ENCODE assay signal across 10 cellular contexts in the genomic region with DNA sequence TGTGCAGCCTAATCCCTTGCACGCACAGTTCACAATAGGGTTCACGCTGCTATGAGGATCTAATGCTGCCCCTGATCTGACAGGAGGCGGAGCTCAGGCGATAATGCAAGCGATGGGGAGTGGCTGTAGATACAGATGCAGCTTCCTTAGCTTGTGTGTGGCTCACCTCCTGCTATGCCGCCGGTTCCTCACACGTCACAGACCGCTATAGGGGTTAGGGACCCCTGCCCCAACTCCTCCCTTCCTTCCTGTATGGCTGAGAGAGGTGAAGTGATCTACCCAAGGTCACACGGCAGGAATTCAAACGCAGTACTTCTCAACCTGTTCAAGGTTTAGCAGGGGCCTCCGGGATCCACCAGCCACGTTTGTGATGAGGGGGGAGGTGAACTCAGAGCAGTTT. TPM values are rescaled to one million over a fixed set of nuclear protein-coding genes. Genes with fewer than 3 reads are reported as not detected.
DNase-seq lines count a peak whose midpoint lies in the region; ATAC-seq and TF ChIP-seq lines count a peak whose summit lies in the region.
"Had no signal": no experiment of that assay in that cellular context is flagged by ENCODE, and none has a peak within 500 bp of the region (broad histone marks: within the 10 kb centered on the region; RNA-seq: fewer than 3 reads in every experiment).

No MANE protein-coding gene starts in this region.

- no peak overlapping the region for H3K4me3 Mint-ChIP-seq in WTC11
- H3K4me3 Mint-ChIP-seq in stimulated activated naive CD8-positive, alpha-beta T cell treated with anti-CD3 and anti-CD28 coated beads, Interleukin-15, Interleukin-2, amounts not matched to agents 100 ng/mL and 50 ng/mL, for 24 hours = peak overlapping the region; percentile 33

- no peak for TF ChIP-seq EP300 in upper lobe of left lung (IDR thresholded peaks at IDR 0.05)

- CTCF ChIA-PET in WTC11 (lab: Charles Lee) = interaction anchor here (1.6 kb wide), 1 partner anchor 119 kb away, joined by 6 read pairs; no protein-coding TSS in a partner anchor

- WGBS in upper lobe of left lung, 2 donors = 65 to 84% methylated on average over 9 to 13 of the region's 13 CpGs

- H3K4me3 ChIP-seq in upper lobe of left lung = no peak overlapping the region
- H3K4me3 ChIP-seq: body of pancreas had no signal

- no peak for ATAC-seq in WTC11
- no peak for ATAC-seq in GM19397 (IDR thresholded peaks at IDR 0.05; ENCODE audit: unreplicated experiment)
- no peak for ATAC-seq in upper lobe of left lung (ENCODE audit: low FRiP score in 2 of 2)
- ATAC-seq: body of pancreas had no signal

- H3K27me3 Mint-ChIP-seq in WTC11 (ENCODE audit: low read depth) = peaks cover 13% of the 10 kb centered on the region
- peaks cover 4% of the 10 kb centered on the region for H3K27me3 Mint-ChIP-seq in stimulated activated naive CD8-positive, alpha-beta T cell treated with anti-CD3 and anti-CD28 coated beads, Interleukin-15, Interleukin-2, amounts not matched to agents 100 ng/mL and 50 ng/mL, for 24 hours

- no peaks in the 10 kb centered on the region for H3K9me3 ChIP-seq in upper lobe of left lung
- H3K9me3 ChIP-seq: body of pancreas had no signal

- POLR2A ChIA-PET in WTC11 (lab: Charles Lee) = interaction anchor here (0.6 kb wide), 1 partner anchor 150 kb away, joined by 3 read pairs; the partner anchor contains the start of genes CIAPIN1 and COQ9

- H3K36me3 Mint-ChIP-seq in WTC11 = no peaks in the 10 kb centered on the region
- H3K36me3 Mint-ChIP-seq in stimulated activated naive CD8-positive, alpha-beta T cell treated with anti-CD3 and anti-CD28 coated beads, Interleukin-15, Interleukin-2, amounts not matched to agents 100 ng/mL and 50 ng/mL, for 24 hours (ENCODE audit: low read depth) = no peaks in the 10 kb centered on the region

- no peak overlapping the region for H3K27ac Mint-ChIP-seq in WTC11
- H3K27ac Mint-ChIP-seq in stimulated activated naive CD8-positive, alpha-beta T cell treated with anti-CD3 and anti-CD28 coated beads, Interleukin-15, Interleukin-2, amounts not matched to agents 100 ng/mL and 50 ng/mL, for 24 hours = peak overlapping the region; percentile 45

- TF ChIP-seq CTCF in WTC11 (IDR thresholded peaks at IDR 0.05) = no peak
- no peak for TF ChIP-seq CTCF in upper lobe of left lung (IDR thresholded peaks at IDR 0.05)

- no peaks in the 10 kb centered on the region for H3K36me3 ChIP-seq in upper lobe of left lung

- no peaks in the 10 kb centered on the region for H3K27me3 ChIP-seq in upper lobe of left lung
- H3K27me3 ChIP-seq: body of pancreas had no signal

- H3K4me1 Mint-ChIP-seq in WTC11 = peaks cover 16% of the 10 kb centered on the region
- peaks cover 14% of the 10 kb centered on the region for H3K4me1 Mint-ChIP-seq in stimulated activated naive CD8-positive, alpha-beta T cell treated with anti-CD3 and anti-CD28 coated beads, Interleukin-15, Interleukin-2, amounts not matched to agents 100 ng/mL and 50 ng/mL, for 24 hours (ENCODE audit: low read depth)

- H3K27ac ChIP-seq in upper lobe of left lung = no peak overlapping the region
- H3K27ac ChIP-seq: body of pancreas had no signal

- peaks cover 15 to 18% (median 17%) of the 10 kb centered on the region in 4 donors for H3K4me1 ChIP-seq in upper lobe of left lung

- TF ChIP-seq POLR2A in upper lobe of left lung (IDR thresholded peaks at IDR 0.05) = no peak

- DNase-seq in activated T-cell treated with anti-CD3 and anti-CD28 coated beads for 1 hour (ENCODE audit: low read depth) = peak; percentile 15
- no peak for DNase-seq in activated T-cell treated with anti-CD3 and anti-CD28 coated beads for 4 hours
- peak; percentile 34 for DNase-seq in WTC11 (ENCODE audit: low spot score)
- peak; percentile 34 for DNase-seq in effector CD4-positive, alpha-beta T cell
- DNase-seq in HT-29 (ENCODE audit: low spot score) = no peak
- no peak for DNase-seq in upper lobe of left lung

- no peaks in the 10 kb centered on the region for H3K9me3 Mint-ChIP-seq in WTC11
- H3K9me3 Mint-ChIP-seq in stimulated activated naive CD8-positive, alpha-beta T cell treated with anti-CD3 and anti-CD28 coated beads, Interleukin-15, Interleukin-2, amounts not matched to agents 100 ng/mL and 50 ng/mL, for 24 hours = no peaks in the 10 kb centered on the region

TF ChIP-seq in WTC11, 78 proteins besides CTCF, POLR2A, EP300 and RAD21 (continues in another document):
- no peak for TF ChIP-seq ARID4B (CRISPR knock-in tag; IDR thresholded peaks at IDR 0.05; ENCODE audit: borderline replicate concordance)
- no peak for TF ChIP-seq ZNF219 (CRISPR knock-in tag; IDR thresholded peaks at IDR 0.05; ENCODE audit: borderline replicate concordance)
- TF ChIP-seq, protein P1, sequence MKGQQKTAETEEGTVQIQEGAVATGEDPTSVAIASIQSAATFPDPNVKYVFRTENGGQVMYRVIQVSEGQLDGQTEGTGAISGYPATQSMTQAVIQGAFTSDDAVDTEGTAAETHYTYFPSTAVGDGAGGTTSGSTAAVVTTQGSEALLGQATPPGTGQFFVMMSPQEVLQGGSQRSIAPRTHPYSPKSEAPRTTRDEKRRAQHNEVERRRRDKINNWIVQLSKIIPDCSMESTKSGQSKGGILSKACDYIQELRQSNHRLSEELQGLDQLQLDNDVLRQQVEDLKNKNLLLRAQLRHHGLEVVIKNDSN (CRISPR knock-in tag; IDR thresholded peaks at IDR 0.05) = no peak
- no peak for TF ChIP-seq FOXP1 (CRISPR knock-in tag; IDR thresholded peaks at IDR 0.05; ENCODE audit: borderline replicate concordance)
- TF ChIP-seq KAT7 (CRISPR knock-in tag; IDR thresholded peaks at IDR 0.05; ENCODE audit: borderline replicate concordance) = no peak
- no peak for TF ChIP-seq OVOL2 (CRISPR knock-in tag; IDR thresholded peaks at IDR 0.05; ENCODE audit: borderline replicate concordance)
- no peak for TF ChIP-seq ZMAT4 (CRISPR knock-in tag; IDR thresholded peaks at IDR 0.05)
- no peak for TF ChIP-seq ZNF512 (CRISPR knock-in tag; IDR thresholded peaks at IDR 0.05; ENCODE audit: borderline replicate concordance)
- TF ChIP-seq SMAD3 (CRISPR knock-in tag; IDR thresholded peaks at IDR 0.05; ENCODE audit: borderline replicate concordance) = no peak
- TF ChIP-seq SOX15 (CRISPR knock-in tag; IDR thresholded peaks at IDR 0.05) = no peak
- TF ChIP-seq NFYB (CRISPR knock-in tag; conservative IDR thresholded peaks at IDR 0.05; ENCODE audit: low read depth) = no peak
- no peak for TF ChIP-seq SP1 (CRISPR knock-in tag; conservative IDR thresholded peaks at IDR 0.05)
- TF ChIP-seq ESRRA (CRISPR knock-in tag; IDR thresholded peaks at IDR 0.05; ENCODE audit: borderline replicate concordance) = no peak

RNA-seq across cellular contexts. Expression of gene PLLP, which starts 13.4 kb away (rescaled TPM):
- total RNA-seq in WTC11 (2021) = 2.8 to 3.4 TPM (median 3.2 TPM) in 3 replicates
- total RNA-seq in HT-29 (2014; rRNA removed; shearing (Covaris generic)) = 0.13 and 0.16 TPM in 2 replicates
- 100 to 1,000 TPM in 4 of 6 donors, 10 to 100 TPM in 2; 38.8 to 184 (median 114) TPM for total RNA-seq in upper lobe of left lung
- total RNA-seq: myocyte had no signal

RNA-seq across cellular contexts. Expression of gene ARL2BP, which starts 52.8 kb away (rescaled TPM):
- total RNA-seq in WTC11 (2021) (10.6 to 12.4 TPM (median 12.3 TPM) in 3 replicates), upper lobe of left lung (10 to 100 TPM; 18.9 to 74.9 (median 54.2) TPM)
- total RNA-seq in HT-29 (2014; rRNA removed; shearing (Covaris generic)) = 6.8 and 10.5 TPM in 2 replicates

Comparison
In these comparisons a context has a peak if more than half of its experiments do, and no peak if none do; other contexts are left out.
1. DNase-seq: peak in activated T-cell treated with anti-CD3 and anti-CD28 coated beads for 1 hour (single experiment), WTC11 (single experiment) and effector CD4-positive, alpha-beta T cell (single experiment); none in activated T-cell treated with anti-CD3 and anti-CD28 coated beads for 4 hours (single experiment), HT-29 (single experiment) and upper lobe of left lung (0 of 2).